34 cellular contexts compared by ENCODE assay signal in genomic region chr12:57808351-57808750, GRCh38. TPM values are rescaled to one million over a fixed set of nuclear protein-coding genes. Genes with fewer than 3 reads are reported as not detected.
A peak's percentile ranks its signal among the peaks of the same experiment; 100 is the strongest.
DNase-seq lines count a peak whose midpoint lies in the region; ATAC-seq and TF ChIP-seq lines count a peak whose summit lies in the region.
"Had no signal": no experiment of that assay in that cellular context is flagged by ENCODE, and none has a peak within 500 bp of the region (broad histone marks: within the 10 kb centered on the region; RNA-seq: fewer than 3 reads in every experiment).

No MANE protein-coding gene starts in this region.

- H3K27ac ChIP-seq in RWPE2 (ENCODE audit: poor library complexity, severe bottlenecking) = no peak overlapping the region
- H3K27ac ChIP-seq: 22Rv1; A549; BLaER1; BLaER1 treated with 17β-estradiol and CSF1 and Interleukin-3, amounts not matched to agents 10 nM and 100 nM; C4-2B had no signal

- no peak overlapping the region for H3K4me3 ChIP-seq in RWPE2 (ENCODE audit: severe bottlenecking)
- H3K4me3 ChIP-seq: A549; BLaER1; BLaER1 treated with 17β-estradiol and CSF1 and Interleukin-3, amounts not matched to agents 10 nM and 100 nM had no signal

- H3K9me3 ChIP-seq in RWPE2 (ENCODE audit: severe bottlenecking) = no peaks in the 10 kb centered on the region
- H3K9me3 ChIP-seq: A549; BE2C; BLaER1; BLaER1 treated with 17β-estradiol and CSF1 and Interleukin-3, amounts not matched to agents 10 nM and 100 nM; Caco-2 had no signal

- H3K9me3 Mint-ChIP-seq in activated T-helper 17 cell treated with anti-CD3 and anti-CD28 coated beads, Interleukin-2, amount 50 U/mL, for 72 hours = no peaks in the 10 kb centered on the region
- H3K9me3 Mint-ChIP-seq: CD4-positive, alpha-beta T cell; CD4-positive, CD25-positive, alpha-beta regulatory T cell; CD8-positive, alpha-beta memory T cell; CD8-positive, alpha-beta T cell had no signal

- H3K27me3 Mint-ChIP-seq in activated T-helper 17 cell treated with anti-CD3 and anti-CD28 coated beads, Interleukin-2, amount 50 U/mL, for 72 hours = no peaks in the 10 kb centered on the region
- H3K27me3 Mint-ChIP-seq: B cell; CD4-positive, alpha-beta memory T cell; CD4-positive, alpha-beta T cell; CD4-positive, CD25-positive, alpha-beta regulatory T cell; CD8-positive, alpha-beta memory T cell had no signal

- no peaks in the 10 kb centered on the region for H3K36me3 ChIP-seq in RWPE2 (ENCODE audit: low read depth)
- H3K36me3 ChIP-seq: BE2C had no signal

- no peak for TF ChIP-seq CTCF in RWPE2 (IDR thresholded peaks at IDR 0.05; ENCODE audit: poor library complexity, severe bottlenecking)

- ATAC-seq in RWPE2 (ENCODE audit: low read depth) (no peak), HG02840 (IDR thresholded peaks at IDR 0.05; ENCODE audit: low FRiP score, unreplicated experiment) (no peak)
- ATAC-seq in activated T-helper 17 cell treated with anti-CD3 and anti-CD28 coated beads, Interleukin-2, amount 50 U/mL, for 72 hours (replicated peaks) = no peak
- ATAC-seq: A549; CD8-positive, alpha-beta T cell had no signal

- intact Hi-C loops in posterior vena cava (cut with DNase I) = no loop called here

- peaks cover 6% of the 10 kb centered on the region for H3K4me1 ChIP-seq in RWPE2 (ENCODE audit: insufficient read depth, poor library complexity, severe bottlenecking)
- H3K4me1 ChIP-seq: BE2C, BLaER1, Caco-2 had no signal

- no peaks in the 10 kb centered on the region for H3K4me1 Mint-ChIP-seq in activated T-helper 17 cell treated with anti-CD3 and anti-CD28 coated beads, Interleukin-2, amount 50 U/mL, for 72 hours
- H3K4me1 Mint-ChIP-seq: B cell had no signal

- H3K4me3 Mint-ChIP-seq in activated T-helper 17 cell treated with anti-CD3 and anti-CD28 coated beads, Interleukin-2, amount 50 U/mL, for 72 hours = no peak overlapping the region
- H3K4me3 Mint-ChIP-seq: B cell; CD14-positive monocyte; CD4-positive, alpha-beta memory T cell; CD4-positive, alpha-beta T cell; CD4-positive, CD25-positive, alpha-beta regulatory T cell; CD8-positive, alpha-beta memory T cell; CD8-positive, alpha-beta T cell had no signal

- H3K36me3 Mint-ChIP-seq in activated T-helper 17 cell treated with anti-CD3 and anti-CD28 coated beads, Interleukin-2, amount 50 U/mL, for 72 hours (ENCODE audit: low read depth) = no peaks in the 10 kb centered on the region

- H3K27me3 ChIP-seq in RWPE2 (ENCODE audit: insufficient read depth, poor library complexity, severe bottlenecking) = no peaks in the 10 kb centered on the region
- H3K27me3 ChIP-seq: BE2C; BLaER1; BLaER1 treated with 17β-estradiol and CSF1 and Interleukin-3, amounts not matched to agents 10 nM and 100 nM had no signal

- DNase-seq in RWPE2 (ENCODE audit: low spot score) (peak; percentile 23), posterior vena cava (ENCODE audit: low spot score) (peak; percentile 36), DMS153 treated with DMSO at 0.1 percent for 48 hours (lab: John Stamatoyannopoulos, UW; ENCODE audit: unreplicated experiment) (no peak), mucosa of gallbladder (ENCODE audit: low spot score) (no peak)
- DNase-seq: 8988T; ACHN; AML-193; BE2C; C1 segment of cervical spinal cord; Caco-2; Calu3; CD4-positive, alpha-beta memory T cell; CD4-positive, alpha-beta T cell; CD4-positive, CD25-positive, alpha-beta regulatory T cell; CD8-positive, alpha-beta memory T cell; CD8-positive, alpha-beta T cell; COR-L47; DMS 273 treated with DMSO at 0.1 percent for 48 hours; DMS153; DMS53; DMS79; DMS79 treated with DMSO at 0.1 percent for 48 hours; DND-41; EL had no signal

- peak overlapping the region; percentile 20 for H3K27ac Mint-ChIP-seq in activated T-helper 17 cell treated with anti-CD3 and anti-CD28 coated beads, Interleukin-2, amount 50 U/mL, for 72 hours
- H3K27ac Mint-ChIP-seq: B cell; CD14-positive monocyte; CD4-positive, alpha-beta memory T cell; CD4-positive, alpha-beta T cell; CD4-positive, CD25-positive, alpha-beta regulatory T cell; CD8-positive, alpha-beta T cell had no signal

RNA-seq across cellular contexts. Expression of gene AVIL, which starts 10.2 kb away (rescaled TPM):
- 1 to 10 TPM; 1.9 to 2.7 TPM for total RNA-seq in activated T-helper 17 cell treated with anti-CD3 and anti-CD28 coated beads, Interleukin-2, amount 50 U/mL, for 72 hours
- total RNA-seq in posterior vena cava (1 to 10 TPM; 5.6 to 6.3 TPM), mucosa of gallbladder (12.0 TPM)
- total RNA-seq: Daoy had no signal

RNA-seq across cellular contexts. Expression of gene TSFM, which starts 25.8 kb away (rescaled TPM):
- total RNA-seq in activated T-helper 17 cell treated with anti-CD3 and anti-CD28 coated beads, Interleukin-2, amount 50 U/mL, for 72 hours = 10 to 100 TPM; 30.7 to 63.8 TPM
- total RNA-seq in posterior vena cava = 10 to 100 TPM; 15.9 to 16.4 TPM
- total RNA-seq in mucosa of gallbladder = 29.3 TPM

RNA-seq across cellular contexts. Expression of gene EEF1AKMT3, which starts 35.9 kb away (rescaled TPM):
- total RNA-seq in activated T-helper 17 cell treated with anti-CD3 and anti-CD28 coated beads, Interleukin-2, amount 50 U/mL, for 72 hours = 10 to 100 TPM in 1 of 2 donors, 1 to 10 TPM in 1; 5.4 to 11.5 TPM
- total RNA-seq in posterior vena cava (1 to 10 TPM; 7.9 to 9.3 TPM), mucosa of gallbladder (7.0 TPM)

RNA-seq across cellular contexts. Expression of gene METTL1, which starts 36.4 kb away (rescaled TPM):
- 10 to 100 TPM; 19.0 to 39.5 TPM for total RNA-seq in activated T-helper 17 cell treated with anti-CD3 and anti-CD28 coated beads, Interleukin-2, amount 50 U/mL, for 72 hours
- total RNA-seq in posterior vena cava = 10 to 100 TPM; 16.6 to 22.8 TPM
- 9.2 TPM for total RNA-seq in mucosa of gallbladder

RNA-seq across cellular contexts. Expression of gene CTDSP2, which starts 38.2 kb away (rescaled TPM):
- total RNA-seq in activated T-helper 17 cell treated with anti-CD3 and anti-CD28 coated beads, Interleukin-2, amount 50 U/mL, for 72 hours = 100 to 1,000 TPM in 1 of 2 donors, 10 to 100 TPM in 1; 68.5 to 113 TPM
- 100 to 1,000 TPM; 135 to 138 TPM for total RNA-seq in posterior vena cava
- total RNA-seq in mucosa of gallbladder = 150 TPM

Comparison
In these comparisons a context has a peak if more than half of its experiments do, and no peak if none do; other contexts are left out.
1. DNase-seq: peak in RWPE2 (single experiment) and posterior vena cava (single experiment); none in DMS153 treated with DMSO at 0.1 percent for 48 hours (single experiment) and mucosa of gallbladder (single experiment).